15 cellular contexts compared by ENCODE assay signal in the genomic region with DNA sequence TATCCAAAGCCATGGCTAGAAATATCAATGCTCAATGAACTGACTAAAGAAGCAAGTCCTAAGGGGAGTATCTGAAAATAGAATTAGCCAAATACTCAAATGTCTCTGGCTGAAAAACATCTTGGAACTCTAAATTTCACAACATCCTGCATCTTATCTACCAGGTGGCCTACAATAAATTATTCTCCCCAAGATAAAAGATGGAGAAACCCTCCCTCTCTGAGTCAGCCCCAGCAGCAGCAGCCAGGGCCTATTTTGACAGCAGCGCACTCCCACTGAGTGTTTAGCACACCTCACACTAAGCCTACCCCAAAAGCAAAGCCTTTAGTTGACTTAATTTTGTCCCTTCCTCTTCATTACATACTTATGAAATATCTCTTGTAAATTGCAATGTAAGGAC. TPM values are rescaled to one million over a fixed set of nuclear protein-coding genes. Genes with fewer than 3 reads are reported as not detected.
"Had no signal": no experiment of that assay in that cellular context is flagged by ENCODE, and none has a peak within 500 bp of the region (broad histone marks: within the 10 kb centered on the region; RNA-seq: fewer than 3 reads in every experiment).

No MANE protein-coding gene starts in this region.

- FAIRE-seq: endometrium had no signal

- DNase-seq: activated CD4-positive, alpha-beta T cell treated with anti-CD3 and anti-CD28 coated beads, Interleukin-2, amount 10 ng/mL, durations not matched to agents 7 days and 5 days; activated CD8-positive, alpha-beta T cell treated with anti-CD3 and anti-CD28 coated beads, Interleukin-2, amount 10 ng/mL, durations not matched to agents 7 days and 5 days; activated naive CD4-positive, alpha-beta T cell treated with anti-CD3 and anti-CD28 coated beads, Interleukin-2, amount 50 U/mL, for 16 hours; activated T-cell treated with anti-CD3 and anti-CD28 coated beads, Interleukin-2, amount 50 U/mL, for 24 hours; mucosa of descending colon; naive thymus-derived CD8-positive, alpha-beta T cell; stomach; trophoblast cell had no signal

- H3K4me3 Mint-ChIP-seq: activated CD4-positive, alpha-beta T cell treated with anti-CD3 and anti-CD28 coated beads, Interleukin-2, amount 10 ng/mL, durations not matched to agents 7 days and 5 days; activated CD8-positive, alpha-beta T cell treated with anti-CD3 and anti-CD28 coated beads, Interleukin-2, amount 10 ng/mL, durations not matched to agents 7 days and 5 days; activated T-cell treated with anti-CD3 and anti-CD28 coated beads, Interleukin-2, amount 50 U/mL, for 24 hours; naive thymus-derived CD8-positive, alpha-beta T cell had no signal

- H3K4me3 ChIP-seq: ascending aorta, breast epithelium, coronary artery, mucosa of descending colon, stomach, vagina had no signal

- H3K9me3 ChIP-seq: ascending aorta, breast epithelium, mucosa of descending colon, stomach, vagina had no signal

- H3K27me3 ChIP-seq: ascending aorta, vagina had no signal

- H3K36me3 Mint-ChIP-seq: naive thymus-derived CD8-positive, alpha-beta T cell had no signal

- H3K27ac Mint-ChIP-seq: activated CD4-positive, alpha-beta T cell treated with anti-CD3 and anti-CD28 coated beads, Interleukin-2, amount 10 ng/mL, durations not matched to agents 7 days and 5 days; activated CD8-positive, alpha-beta T cell treated with anti-CD3 and anti-CD28 coated beads, Interleukin-2, amount 10 ng/mL, durations not matched to agents 7 days and 5 days; activated T-cell treated with anti-CD3 and anti-CD28 coated beads, Interleukin-2, amount 50 U/mL, for 24 hours; progenitor cell of endocrine pancreas had no signal

- H3K4me1 ChIP-seq: breast epithelium, vagina had no signal

- ATAC-seq: activated CD4-positive, CD25-positive, alpha-beta regulatory T cell treated with anti-CD3 and anti-CD28 coated beads, Interleukin-2, amount 50 U/mL, for 24 hours; activated CD8-positive, alpha-beta T cell treated with anti-CD3 and anti-CD28 coated beads, Interleukin-2, amount 10 ng/mL, durations not matched to agents 7 days and 5 days; mucosa of descending colon; naive thymus-derived CD8-positive, alpha-beta T cell had no signal

- H3K27ac ChIP-seq: ascending aorta, breast epithelium, coronary artery, stomach, vagina had no signal

- H3K36me3 ChIP-seq: ascending aorta, breast epithelium, stomach, vagina had no signal

- H3K9me3 Mint-ChIP-seq: activated CD4-positive, alpha-beta T cell treated with anti-CD3 and anti-CD28 coated beads, Interleukin-2, amount 10 ng/mL, durations not matched to agents 7 days and 5 days; activated T-cell treated with anti-CD3 and anti-CD28 coated beads, Interleukin-2, amount 50 U/mL, for 24 hours; naive thymus-derived CD8-positive, alpha-beta T cell had no signal

RNA-seq across cellular contexts. Expression of gene CALHM6, which starts 5.9 kb away (rescaled TPM):
- total RNA-seq: ascending aorta, vagina had no signal

RNA-seq across cellular contexts. Expression of gene CALHM5, which starts 44.3 kb away (rescaled TPM):
- total RNA-seq: activated CD4-positive, alpha-beta T cell treated with anti-CD3 and anti-CD28 coated beads, Interleukin-2, amount 10 ng/mL, durations not matched to agents 7 days and 5 days; activated CD8-positive, alpha-beta T cell treated with anti-CD3 and anti-CD28 coated beads, Interleukin-2, amount 10 ng/mL, durations not matched to agents 7 days and 5 days; naive thymus-derived CD8-positive, alpha-beta T cell had no signal
- polyA plus RNA-seq: naive thymus-derived CD8-positive, alpha-beta T cell had no signal
